In the genomic region with DNA sequence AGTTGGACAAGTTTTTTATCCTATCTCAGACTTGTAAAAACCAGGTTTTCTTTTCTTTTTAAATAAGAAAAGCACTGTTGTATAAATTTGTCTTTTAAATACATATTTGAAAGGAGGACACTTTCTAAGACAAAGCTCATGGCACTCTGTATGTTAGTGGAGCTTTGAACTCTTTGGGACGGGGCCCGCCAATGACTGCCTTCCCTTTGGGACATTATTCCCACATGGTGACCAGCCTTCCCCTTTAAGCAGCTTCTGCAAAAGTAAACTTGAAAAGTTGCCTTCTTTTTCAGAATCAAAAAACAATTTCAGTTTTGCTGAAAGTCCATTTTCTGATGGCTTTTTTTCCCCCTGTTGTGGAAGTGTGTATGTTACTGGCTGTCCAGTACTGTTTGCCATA, we compare ENCODE assay signal across 24 cellular contexts. TPM values are rescaled to one million over a fixed set of nuclear protein-coding genes. Genes with fewer than 3 reads are reported as not detected.
DNase-seq lines count a peak whose midpoint lies in the region; ATAC-seq and TF ChIP-seq lines count a peak whose summit lies in the region.
"Had no signal": no experiment of that assay in that cellular context is flagged by ENCODE, and none has a peak within 500 bp of the region (broad histone marks: within the 10 kb centered on the region; RNA-seq: fewer than 3 reads in every experiment).

No MANE protein-coding gene starts in this region.

- peak overlapping the region; percentile 16 to 99 (median 96); a peak in 18 of 22 replicates for H3K9ac ChIP-seq in BLaER1 treated with 17β-estradiol and CSF1 and Interleukin-3, amounts not matched to agents 10 nM and 100 nM
- H3K9ac ChIP-seq in Karpas-422 (ENCODE audit: low read length) = peak overlapping the region; percentile 98

- H4K20me1 ChIP-seq in BLaER1 treated with 17β-estradiol and CSF1 and Interleukin-3, amounts not matched to agents 10 nM and 100 nM = peaks cover 69 to 75% (median 74%) of the 10 kb centered on the region in 11 experiments
- H4K20me1 ChIP-seq in Karpas-422 (ENCODE audit: insufficient read depth, low read depth, low read length) = no peaks in the 10 kb centered on the region
- peaks cover 63% of the 10 kb centered on the region for H4K20me1 ChIP-seq in hepatocyte (ENCODE audit: insufficient read depth, poor library complexity, severe bottlenecking)

- H3K27me3 ChIP-seq in BLaER1 treated with 17β-estradiol and CSF1 and Interleukin-3, amounts not matched to agents 10 nM and 100 nM = peaks cover 0 to 4% (median 0%) of the 10 kb centered on the region in 11 experiments; a peak in 4 of 22 replicates
- no peaks in the 10 kb centered on the region for H3K27me3 ChIP-seq in Karpas-422 (ENCODE audit: low read length)
- H3K27me3 ChIP-seq in hepatocyte = no peaks in the 10 kb centered on the region
- H3K27me3 ChIP-seq in prostate gland (replicated peaks; ENCODE audit: insufficient read depth) = no peaks in the 10 kb centered on the region
- H3K27me3 ChIP-seq: foreskin keratinocyte, SJCRH30, upper lobe of left lung had no signal

- peak overlapping the region in 8 of 10 experiments; percentile 96 to 100 (median 98); a peak in 15 of 20 replicates for H3K4me3 ChIP-seq in BLaER1 treated with 17β-estradiol and CSF1 and Interleukin-3, amounts not matched to agents 10 nM and 100 nM
- H3K4me3 ChIP-seq in Karpas-422 (ENCODE audit: low read length) (peak overlapping the region; percentile 83), hepatocyte (peak overlapping the region; percentile 7), prostate gland (no peak overlapping the region)
- H3K4me3 ChIP-seq: SJCRH30 had no signal

- peak; percentile 56 for DNase-seq in Karpas-422
- DNase-seq in hepatocyte (ENCODE audit: low spot score) = no peak
- no peak for DNase-seq in prostate gland (ENCODE audit: low spot score)
- no peak for DNase-seq in germinal center (ENCODE audit: low spot score)
- DNase-seq in NCI-H1092 (lab: John Stamatoyannopoulos, UW) = no peak
- no peak for DNase-seq in activated effector memory CD4-positive, alpha-beta T cell treated with Interleukin-2 at 50 U/mL for 16 hours
- DNase-seq: activated CD4-positive, alpha-beta T cell treated with anti-CD3 and anti-CD28 coated beads for 1 hour; activated CD8-positive, alpha-beta memory T cell treated with anti-CD3 and anti-CD28 coated beads, Interleukin-2, amount 10 ng/mL, durations not matched to agents 7 days and 5 days; activated gamma-delta T cell; amygdala; COR-L47; foreskin keratinocyte; HFFc6; MV-4-11; NCI-H2081 treated with DMSO at 0.1 percent for 48 hours; NCI-H526; OCI-M1; SJCRH30; small intestine; T-helper 9 cell; upper lobe of left lung had no signal

- H3K9me2 ChIP-seq in Karpas-422 (replicated peaks; ENCODE audit: insufficient read depth, low read length) = no peaks in the 10 kb centered on the region
- H3K9me2 ChIP-seq in hepatocyte (replicated peaks; ENCODE audit: insufficient read depth) = no peaks in the 10 kb centered on the region

- peaks cover 53 to 78% (median 64%) of the 10 kb centered on the region in 10 experiments for H3K4me1 ChIP-seq in BLaER1 treated with 17β-estradiol and CSF1 and Interleukin-3, amounts not matched to agents 10 nM and 100 nM
- H3K4me1 ChIP-seq in Karpas-422 (ENCODE audit: low read length) (peaks cover 76% of the 10 kb centered on the region), hepatocyte (ENCODE audit: insufficient read depth) (peaks cover 43% of the 10 kb centered on the region), prostate gland (replicated peaks) (peaks cover 4% of the 10 kb centered on the region)

- H3K4me2 ChIP-seq in BLaER1 treated with 17β-estradiol and CSF1 and Interleukin-3, amounts not matched to agents 10 nM and 100 nM = peak overlapping the region; percentile 85 to 98 (median 92)
- peak overlapping the region; percentile 86 for H3K4me2 ChIP-seq in Karpas-422 (ENCODE audit: low read depth, low read length, poor library complexity, severe bottlenecking)
- peak overlapping the region; percentile 79 for H3K4me2 ChIP-seq in hepatocyte

- no peaks in the 10 kb centered on the region for H3K9me3 ChIP-seq in BLaER1 treated with 17β-estradiol and CSF1 and Interleukin-3, amounts not matched to agents 10 nM and 100 nM (replicated peaks in 1 of 11)
- H3K9me3 ChIP-seq in Karpas-422 (ENCODE audit: low read length) = no peaks in the 10 kb centered on the region
- H3K9me3 ChIP-seq in hepatocyte (ENCODE audit: low read depth) = no peaks in the 10 kb centered on the region
- H3K9me3 ChIP-seq in prostate gland = no peaks in the 10 kb centered on the region
- H3K9me3 ChIP-seq: upper lobe of left lung had no signal

- H3K36me3 ChIP-seq in BLaER1 treated with 17β-estradiol and CSF1 and Interleukin-3, amounts not matched to agents 10 nM and 100 nM = peaks cover 0 to 23% (median 4%) of the 10 kb centered on the region in 11 experiments; a peak in 7 of 22 replicates
- H3K36me3 ChIP-seq in Karpas-422 (ENCODE audit: insufficient read depth, low read length) (0 out of 2 replicates have a peak, but pooled peaks cover 5% of the 10 kb centered on the region), hepatocyte (replicated peaks; ENCODE audit: insufficient read depth, low read depth) (no peaks in the 10 kb centered on the region), prostate gland (no peaks in the 10 kb centered on the region)
- H3K36me3 ChIP-seq: upper lobe of left lung had no signal

- WGBS in hepatocyte (ENCODE audit: low lambda C conversion rate, missing lambda C conversion rate) = 73% methylated on average over 2 of the region's 2 CpGs
- 79% methylated on average over 2 of the region's 2 CpGs for WGBS in prostate gland

- TF ChIP-seq POLR2A in prostate gland (IDR thresholded peaks at IDR 0.05) = no peak

- peaks cover 70% of the 10 kb centered on the region for H3K79me2 ChIP-seq in Karpas-422 (ENCODE audit: low read length)
- H3K79me2 ChIP-seq in hepatocyte = peaks cover 78% of the 10 kb centered on the region

- ATAC-seq in GM21423 (IDR thresholded peaks at IDR 0.05; ENCODE audit: unreplicated experiment) = no peak
- ATAC-seq: activated CD8-positive, alpha-beta memory T cell treated with anti-CD3 and anti-CD28 coated beads, Interleukin-2, amount 10 ng/mL, durations not matched to agents 7 days and 5 days; foreskin keratinocyte; stimulated activated effector memory CD8-positive, alpha-beta T cell treated with anti-CD3 and anti-CD28 coated beads, Interleukin-12 subunit alpha, Interleukin-12 subunit beta, amount 100 ng/mL, for 72 hours had no signal

- no peak overlapping the region for H2AFZ ChIP-seq in Karpas-422 (ENCODE audit: low read length)
- no peak overlapping the region for H2AFZ ChIP-seq in hepatocyte

- no peak for TF ChIP-seq CTCF in hepatocyte (IDR thresholded peaks at IDR 0.05; ENCODE audit: poor library complexity)
- no peak for TF ChIP-seq CTCF in prostate gland (IDR thresholded peaks at IDR 0.05)

- intact Hi-C loops in prostate gland (cut with DNase I) = loop anchor here (5.0 to 10.0 kb wide), 3 partner anchors 76 to 418 kb away; no protein-coding TSS in a partner anchor

- peak overlapping the region in 6 of 11 experiments; percentile 13 to 94 (median 92); a peak in 5 of 22 replicates for H3K27ac ChIP-seq in BLaER1 treated with 17β-estradiol and CSF1 and Interleukin-3, amounts not matched to agents 10 nM and 100 nM
- peak overlapping the region; percentile 97 for H3K27ac ChIP-seq in Karpas-422 (ENCODE audit: low read length)
- H3K27ac ChIP-seq in hepatocyte = peak overlapping the region; percentile 92
- H3K27ac ChIP-seq in prostate gland = peak overlapping the region; percentile 15 to 17
- H3K27ac ChIP-seq: foreskin keratinocyte, SJCRH30 had no signal

RNA-seq across cellular contexts. Expression of gene CUX1, which starts 1.8 kb away (rescaled TPM):
- total RNA-seq in Karpas-422 (2014; rRNA removed; shearing (Covaris generic); ENCODE audit: low replicate concordance) = 92.4 and 109 TPM in 2 replicates
- total RNA-seq in hepatocyte = 60.1 and 64.3 TPM in 2 replicates
- 76.8 and 92.5 TPM in 2 replicates for polyA plus RNA-seq in hepatocyte
- 10 to 100 TPM; 96.3 to 99.2 TPM for total RNA-seq in prostate gland

Comparison
In these comparisons a context has a peak if more than half of its experiments do, and no peak if none do; other contexts are left out.
1. H3K27ac ChIP-seq: peak in every context shown above with its lines; median percentile 97 in Karpas-422; 92 in BLaER1 treated with 17β-estradiol and CSF1 and Interleukin-3, amounts not matched to agents 10 nM and 100 nM; 92 in hepatocyte; 16 in prostate gland.
2. H3K4me3 ChIP-seq: peak in BLaER1 treated with 17β-estradiol and CSF1 and Interleukin-3, amounts not matched to agents 10 nM and 100 nM (8 of 10), Karpas-422 (single experiment) and hepatocyte (single experiment); none in prostate gland (0 of 2).
3. Peak in every context shown above with its lines, with median percentiles within 50 percentile points of each other: H3K4me2 ChIP-seq.